Comparison of ENCODE assay signal across 8 cellular contexts in genomic region chr1:229855999-229856650, GRCh38.
DNase-seq lines count a peak whose midpoint lies in the region; ATAC-seq and TF ChIP-seq lines count a peak whose summit lies in the region.

No MANE protein-coding gene starts in this region.

- H3K36me3 Mint-ChIP-seq in endothelial cell (ENCODE audit: low read depth, unreplicated experiment) (no peaks in the 10 kb centered on the region), mesothelial cell of epicardium (no peaks in the 10 kb centered on the region)

- H3K27me3 Mint-ChIP-seq in endothelial cell (ENCODE audit: unreplicated experiment) (no peaks in the 10 kb centered on the region), mesothelial cell of epicardium (ENCODE audit: low read depth) (peaks cover 11% of the 10 kb centered on the region)

- no peak overlapping the region for H3K27ac ChIP-seq in left ventricle myocardium inferior (replicated peaks)
- peak overlapping the region in 38 of 59 donors; percentile 0 to 75 (median 43) for H3K27ac ChIP-seq in dorsolateral prefrontal cortex
- H3K27ac ChIP-seq in substantia nigra (ENCODE audit: low read depth, low read length, poor library complexity, severe bottlenecking) = peak overlapping the region; percentile 35

- intact Hi-C loops in left ventricle myocardium inferior (cut with micrococcal nuclease) = no loop called here
- intact Hi-C loops in Right ventricle myocardium superior (cut with DNase I) = no loop called here
- intact Hi-C loops in dorsolateral prefrontal cortex (cut with DNase I) = loop anchor here in 1 of 2 donors (10.0 kb wide), 1 partner anchor 209 kb away; the partner anchor contains the start of gene GALNT2

- DNase-seq in left ventricle myocardium inferior (no peak), Right ventricle myocardium superior (no peak), NCI-H510A treated with DMSO at 0.1 percent for 48 hours (lab: John Stamatoyannopoulos, UW) (peak; percentile 25), dorsolateral prefrontal cortex (peak in 9 of 10 donors; percentile 44 to 73 (median 53)), substantia nigra (lab: John Stamatoyannopoulos, UW) (peak in 17 of 49 donors; percentile 11 to 52 (median 35)), endothelial cell (ENCODE audit: low spot score) (no peak), mesothelial cell of epicardium (ENCODE audit: low spot score in 2 of 2, unreplicated experiment in 2 of 2) (no peak)

- peaks cover 14% of the 10 kb centered on the region for H3K4me1 ChIP-seq in left ventricle myocardium inferior

- H3K4me1 Mint-ChIP-seq in endothelial cell (ENCODE audit: unreplicated experiment) (no peaks in the 10 kb centered on the region), mesothelial cell of epicardium (peaks cover under 1% of the 10 kb centered on the region)

- H3K36me3 ChIP-seq in left ventricle myocardium inferior = no peaks in the 10 kb centered on the region

- H3K4me3 ChIP-seq in left ventricle myocardium inferior (peak overlapping the region; percentile 10), dorsolateral prefrontal cortex (peak overlapping the region in 33 of 59 donors; percentile 1 to 54 (median 29))

- no peak for TF ChIP-seq CTCF in left ventricle myocardium inferior (IDR thresholded peaks at IDR 0.05; ENCODE audit: borderline replicate concordance)
- peak in 1 of 56 donors; percentile 24 for TF ChIP-seq CTCF in dorsolateral prefrontal cortex (IDR thresholded peaks at IDR 0.05 in 54 of 56, conservative IDR thresholded peaks at IDR 0.05 in 2 of 56; ENCODE audit: low read depth in 1 of 56, partially characterized antibody in 56 of 56)
- TF ChIP-seq CTCF in endothelial cell (IDR thresholded peaks at IDR 0.05; ENCODE audit: unreplicated experiment) = no peak
- TF ChIP-seq CTCF in mesothelial cell of epicardium (IDR thresholded peaks at IDR 0.05; ENCODE audit: unreplicated experiment) = no peak

- H3K27ac Mint-ChIP-seq in endothelial cell (ENCODE audit: unreplicated experiment) = no peak overlapping the region
- no peak overlapping the region for H3K27ac Mint-ChIP-seq in mesothelial cell of epicardium

- H3K4me3 Mint-ChIP-seq in endothelial cell (ENCODE audit: unreplicated experiment) (no peak overlapping the region), mesothelial cell of epicardium (no peak overlapping the region)

- H3K27me3 ChIP-seq in left ventricle myocardium inferior (ENCODE audit: low read depth) (no peaks in the 10 kb centered on the region), dorsolateral prefrontal cortex (no peaks in the 10 kb centered on the region)

- ATAC-seq in Right ventricle myocardium superior (ENCODE audit: poor library complexity) (no peak), HG02678 (IDR thresholded peaks at IDR 0.05; ENCODE audit: unreplicated experiment) (peak; percentile 97)

- H3K9me3 Mint-ChIP-seq in endothelial cell (ENCODE audit: unreplicated experiment) (no peaks in the 10 kb centered on the region), mesothelial cell of epicardium (no peaks in the 10 kb centered on the region)

- no peaks in the 10 kb centered on the region for H3K9me3 ChIP-seq in left ventricle myocardium inferior (replicated peaks)

Comparison
In these comparisons a context has a peak if more than half of its experiments do, and no peak if none do; other contexts are left out.
1. DNase-seq: peak in NCI-H510A treated with DMSO at 0.1 percent for 48 hours (single experiment) and dorsolateral prefrontal cortex (9 of 10); none in left ventricle myocardium inferior (single experiment), Right ventricle myocardium superior (single experiment), endothelial cell (single experiment) and mesothelial cell of epicardium (0 of 2).